Comparison of ENCODE assay signal across 11 cellular contexts in the genomic region with DNA sequence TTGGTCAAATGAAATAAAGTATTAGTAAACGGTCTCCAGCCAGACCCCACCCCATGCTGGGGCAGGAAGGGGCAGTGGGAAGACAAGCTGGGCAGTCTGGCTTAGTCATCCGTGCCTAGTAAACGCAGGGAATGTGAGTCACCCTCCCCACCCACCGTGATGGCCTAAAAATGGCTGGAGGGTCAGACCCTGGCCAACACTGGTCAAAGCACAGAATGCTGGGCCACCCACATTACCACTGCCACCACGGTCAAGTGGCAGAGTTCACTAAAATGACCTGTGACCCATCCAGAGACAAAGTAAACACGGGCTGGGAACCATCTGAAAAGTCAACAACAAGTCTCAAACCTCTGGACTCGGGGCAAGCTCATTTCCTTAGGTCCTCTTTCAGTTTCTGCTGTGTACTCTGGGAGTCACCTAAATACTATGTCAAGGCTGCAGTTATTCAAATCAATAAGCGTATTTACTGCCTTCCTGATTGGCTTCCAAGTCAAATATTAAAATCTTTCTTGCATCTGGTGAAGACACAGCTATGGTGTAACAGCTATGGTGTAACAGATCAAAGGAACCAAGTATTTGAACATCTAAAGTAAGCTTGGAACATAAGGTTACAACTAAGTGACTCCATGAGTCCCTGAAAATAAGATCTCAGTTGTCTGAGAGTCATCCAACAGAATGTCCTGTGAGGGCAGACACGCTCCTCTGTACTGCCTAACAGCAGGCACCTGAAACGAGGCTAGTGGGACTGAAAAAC. TPM values are rescaled to one million over a fixed set of nuclear protein-coding genes. Genes with fewer than 3 reads are reported as not detected.
DNase-seq lines count a peak whose midpoint lies in the region; ATAC-seq, FAIRE-seq and TF ChIP-seq lines count a peak whose summit lies in the region.
"Had no signal": no experiment of that assay in that cellular context is flagged by ENCODE, and none has a peak within 500 bp of the region (broad histone marks: within the 10 kb centered on the region; RNA-seq: fewer than 3 reads in every experiment).

No MANE protein-coding gene starts in this region.

- H3K4me3 ChIP-seq in body of pancreas (no peak overlapping the region), uterus (no peak overlapping the region)

- peak overlapping the region; percentile 90 for H3K4me3 Mint-ChIP-seq in CD4-positive, alpha-beta T cell

- H3K36me3 ChIP-seq in body of pancreas (replicated peaks in 1 of 2; ENCODE audit: insufficient read depth in 1 of 2, low read depth in 2 of 2) (peaks cover 15 to 21% of the 10 kb centered on the region in 2 donors), uterus (no peaks in the 10 kb centered on the region)

- H3K4me1 Mint-ChIP-seq in CD4-positive, alpha-beta T cell (ENCODE audit: low read depth) = peaks cover 29% of the 10 kb centered on the region

- peak in 1 of 3 donors; percentile 23 for TF ChIP-seq POLR2A in body of pancreas (IDR thresholded peaks at IDR 0.05)
- no peak for TF ChIP-seq POLR2A in uterus (IDR thresholded peaks at IDR 0.05)

- WGBS in body of pancreas, 2 donors = 29 to 31% methylated on average over 10 of the region's 10 CpGs

- FAIRE-seq in frontal cortex (lab: Jason Lieb, UNC) = no peak

- H3K27ac Mint-ChIP-seq in CD4-positive, alpha-beta T cell = peak overlapping the region; percentile 87
- H3K27ac Mint-ChIP-seq: activated naive CD8-positive, alpha-beta T cell treated with anti-CD3 and anti-CD28 coated beads, Interleukin-2, amount 10 ng/mL, durations not matched to agents 7 days and 5 days had no signal

- TF ChIP-seq CTCF in CD4-positive, alpha-beta T cell (IDR thresholded peaks at IDR 0.05) = no peak
- TF ChIP-seq CTCF in body of pancreas (IDR thresholded peaks at IDR 0.05) = no peak
- TF ChIP-seq CTCF in uterus (IDR thresholded peaks at IDR 0.05) = no peak

- no peaks in the 10 kb centered on the region for H3K9me3 Mint-ChIP-seq in CD4-positive, alpha-beta T cell
- H3K9me3 Mint-ChIP-seq: activated naive CD8-positive, alpha-beta T cell treated with anti-CD3 and anti-CD28 coated beads, Interleukin-2, amount 10 ng/mL, durations not matched to agents 7 days and 5 days had no signal

- no peak for ATAC-seq in CD4-positive, alpha-beta T cell (ENCODE audit: poor library complexity)
- peak; percentile 38 for ATAC-seq in body of pancreas
- no peak for ATAC-seq in HG02970 (IDR thresholded peaks at IDR 0.05; ENCODE audit: low FRiP score, unreplicated experiment)

- H3K9me3 ChIP-seq in CD4-positive, alpha-beta T cell (ENCODE audit: control insufficient read depth, low read length) = no peaks in the 10 kb centered on the region
- H3K9me3 ChIP-seq in body of pancreas = no peaks in the 10 kb centered on the region
- no peaks in the 10 kb centered on the region for H3K9me3 ChIP-seq in uterus

- POLR2A ChIA-PET in CD4-positive, alpha-beta T cell (lab: Charles Lee) = no interaction called here

- H3K36me3 Mint-ChIP-seq in CD4-positive, alpha-beta T cell (ENCODE audit: low read depth) = peaks cover 64% of the 10 kb centered on the region

- CTCF ChIA-PET in CD4-positive, alpha-beta T cell (lab: Charles Lee) = no interaction called here

- no peaks in the 10 kb centered on the region for H3K27me3 ChIP-seq in CD4-positive, alpha-beta T cell (ENCODE audit: control insufficient read depth, insufficient read depth, low read length)
- H3K27me3 ChIP-seq in body of pancreas (no peaks in the 10 kb centered on the region), uterus (no peaks in the 10 kb centered on the region)

- intact Hi-C loops in CD4-positive, alpha-beta T cell (cut with DNase I, micrococcal nuclease) = no loop called here
- intact Hi-C loops in body of pancreas (cut with DNase I) (no loop called here), uterus (cut with DNase I; ENCODE audit: low total_unique reads) (no loop called here)

- no peaks in the 10 kb centered on the region for H3K27me3 Mint-ChIP-seq in CD4-positive, alpha-beta T cell
- H3K27me3 Mint-ChIP-seq: activated naive CD8-positive, alpha-beta T cell treated with anti-CD3 and anti-CD28 coated beads, Interleukin-2, amount 10 ng/mL, durations not matched to agents 7 days and 5 days had no signal

- no peak overlapping the region for H3K27ac ChIP-seq in CD4-positive, alpha-beta T cell (ENCODE audit: low read depth, low read length)
- H3K27ac ChIP-seq in body of pancreas (peak overlapping the region; percentile 68 to 95 (median 80)), uterus (no peak overlapping the region)

- DNase-seq in CD4-positive, alpha-beta T cell = no peak
- DNase-seq in M059J (ENCODE audit: low read depth) (peak; percentile 75), body of pancreas (peak in 3 of 4 donors; percentile 46 to 70 (median 52)), myocyte (ENCODE audit: low read depth) (peak; percentile 82), DMS 273 (lab: John Stamatoyannopoulos, UW; ENCODE audit: unreplicated experiment) (no peak), uterus (no peak), frontal cortex (ENCODE audit: low spot score in 2 of 2) (no peak)
- DNase-seq: activated CD4-positive, alpha-beta T cell treated with anti-CD3 and anti-CD28 coated beads for 48 hours; activated naive CD8-positive, alpha-beta T cell treated with anti-CD3 and anti-CD28 coated beads, Interleukin-2, amount 10 ng/mL, durations not matched to agents 7 days and 5 days; Kasumi-1 had no signal

- H3K4me1 ChIP-seq in body of pancreas = peaks cover 49% of the 10 kb centered on the region
- H3K4me1 ChIP-seq in uterus = no peaks in the 10 kb centered on the region

RNA-seq across cellular contexts. Expression of a gene that starts 3.0 kb away (rescaled TPM):
- total RNA-seq in CD4-positive, alpha-beta T cell = 10 to 100 TPM; 92.3 to 92.5 TPM
- 39.0 and 50.7 TPM in 2 replicates for total RNA-seq in M059J (2014; rRNA removed; shearing (Covaris generic))
- total RNA-seq in body of pancreas = 10 to 100 TPM; 15.6 to 17.8 TPM
- 11.7 and 16.7 TPM in 2 replicates for total RNA-seq in myocyte
- 42.5 TPM for polyA plus RNA-seq in myocyte (2012)
- total RNA-seq in uterus = 10 to 100 TPM; 17.4 to 39.4 (median 21.8) TPM
- 15.1 TPM for total RNA-seq in frontal cortex

Comparison
In these comparisons a context has a peak if more than half of its experiments do, and no peak if none do; other contexts are left out.
1. DNase-seq: peak in M059J (single experiment), body of pancreas (3 of 4) and myocyte (single experiment); none in CD4-positive, alpha-beta T cell (0 of 10), DMS 273 (single experiment), uterus (0 of 2) and frontal cortex (0 of 2).
2. H3K27ac ChIP-seq: peak in body of pancreas (4 of 4); none in CD4-positive, alpha-beta T cell (single experiment) and uterus (0 of 2).